Comparison of ENCODE assay signal across 1 cellular context in genomic region chr1:53308512-53308911, GRCh38.
TF ChIP-seq lines count a peak whose summit lies in the region.

No MANE protein-coding gene starts in this region.

TF ChIP-seq in neural cell, 6 proteins besides CTCF, POLR2A, EP300 and RAD21 (continued from another document):
- TF ChIP-seq POLR2AphosphoS5 (IDR thresholded peaks at IDR 0.05) (no peak), MXI1 (conservative IDR thresholded peaks at IDR 0.05; ENCODE audit: poor library complexity, severe bottlenecking) (no peak), SMC3 (conservative IDR thresholded peaks at IDR 0.05; ENCODE audit: poor library complexity) (no peak)
